ENCODE assay signal across 1 cellular context in genomic region chr1:40748841-40749718, GRCh38.
A peak's percentile ranks its signal among the peaks of the same experiment; 100 is the strongest.
TF ChIP-seq lines count a peak whose summit lies in the region.

No MANE protein-coding gene starts in this region.

TF ChIP-seq in liver, 16 proteins besides CTCF, POLR2A, EP300 and RAD21 (continued from another document):
- TF ChIP-seq REST (IDR thresholded peaks at IDR 0.05) (no peak), FOXA2 (IDR thresholded peaks at IDR 0.05) (peak; percentile 18), HNF4G (IDR thresholded peaks at IDR 0.05) (peak; percentile 78), RXRA (IDR thresholded peaks at IDR 0.05) (peak; percentile 79 to 85), TAF1 (conservative IDR thresholded peaks at IDR 0.05) (peak; percentile 25)
